In the genomic region with DNA sequence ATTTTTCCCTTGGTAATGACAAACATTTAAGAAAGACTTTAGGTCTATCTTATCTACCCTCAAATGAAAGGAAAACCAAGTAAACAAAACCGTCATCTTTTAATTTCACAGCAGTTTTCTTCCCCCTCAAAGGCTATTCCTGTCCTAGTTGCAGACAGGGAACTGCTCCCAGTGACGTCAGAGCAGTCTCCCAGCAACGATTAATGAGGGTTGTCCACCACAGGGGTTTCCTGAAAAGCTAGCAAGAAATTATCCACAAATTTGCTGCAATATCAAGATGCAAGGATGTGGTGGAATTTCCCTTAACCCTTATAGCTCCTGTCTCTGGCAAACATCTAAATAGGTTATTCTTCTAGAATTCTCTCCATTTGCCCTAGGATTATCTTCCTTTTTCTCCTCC, we compare ENCODE assay signal across 10 cellular contexts.
DNase-seq lines count a peak whose midpoint lies in the region; ATAC-seq, FAIRE-seq and TF ChIP-seq lines count a peak whose summit lies in the region.
"Had no signal": no experiment of that assay in that cellular context is flagged by ENCODE, and none has a peak within 500 bp of the region (broad histone marks: within the 10 kb centered on the region; RNA-seq: fewer than 3 reads in every experiment).

No MANE protein-coding gene starts in this region.

- H3K9me3 ChIP-seq in right lobe of liver (no peaks in the 10 kb centered on the region), HepG2 (ENCODE audit: low read length) (no peaks in the 10 kb centered on the region), mesodermal cell (ENCODE audit: control insufficient read depth, low read length) (no peaks in the 10 kb centered on the region)

- intact Hi-C loops in right lobe of liver (cut with DNase I) (no loop called here), HepG2 (cut with micrococcal nuclease; ENCODE audit: unreplicated experiment) (no loop called here)
- intact Hi-C loops in activated T-helper 1 cell treated with anti-CD3 and anti-CD28 coated beads, Interleukin-12 subunit alpha, Interleukin-12 subunit beta, Interleukin-2, Interleukin-4 antibody, amounts not matched to agents 30 ng/mL and 10 ng/mL and 1 ng/mL, durations not matched to agents 14 hours and 24 hours and 36 hours (cut with micrococcal nuclease): no loop called here

- H4K20me1 ChIP-seq in HepG2 (ENCODE audit: insufficient read depth, low read length): no peaks in the 10 kb centered on the region

- POLR2A ChIA-PET in HepG2 (lab: Yijun Ruan, JAX): no interaction called here

- H3K4me2 ChIP-seq in HepG2 (ENCODE audit: low read depth, low read length): no peak overlapping the region

- peaks cover 7% of the 10 kb centered on the region for H3K4me1 Mint-ChIP-seq in activated T-helper 1 cell treated with anti-CD3 and anti-CD28 coated beads, Interleukin-12 subunit alpha, Interleukin-12 subunit beta, Interleukin-2, Interleukin-4 antibody, amounts not matched to agents 30 ng/mL and 10 ng/mL and 1 ng/mL, durations not matched to agents 14 hours and 24 hours and 36 hours (ENCODE audit: low read depth)

- H3K79me2 ChIP-seq in HepG2 (ENCODE audit: insufficient read depth, low read length): no peaks in the 10 kb centered on the region

- no peak for TF ChIP-seq RAD21 in HepG2 (CRISPR knock-in tag; IDR thresholded peaks at IDR 0.05)

- TF ChIP-seq EP300 in HepG2 (IDR thresholded peaks at IDR 0.05; ENCODE audit: low read depth in 2 of 2, low read length in 2 of 2) (no peak), HepG2 (CRISPR knock-in tag; IDR thresholded peaks at IDR 0.05; ENCODE audit: borderline replicate concordance) (no peak)

- H3K4me3 ChIP-seq in right lobe of liver (no peak overlapping the region), HepG2 (replicated peaks in 1 of 3; ENCODE audit: insufficient read depth in 1 of 3, low read depth in 2 of 3, low read length in 3 of 3) (no peak overlapping the region), mesodermal cell (ENCODE audit: extremely low read depth, insufficient read depth, low read length, poor library complexity, severe bottlenecking) (no peak overlapping the region)

- no peaks in the 10 kb centered on the region for H3K27me3 Mint-ChIP-seq in activated T-helper 1 cell treated with anti-CD3 and anti-CD28 coated beads, Interleukin-12 subunit alpha, Interleukin-12 subunit beta, Interleukin-2, Interleukin-4 antibody, amounts not matched to agents 30 ng/mL and 10 ng/mL and 1 ng/mL, durations not matched to agents 14 hours and 24 hours and 36 hours (ENCODE audit: insufficient read depth)

- BruUV-seq in HepG2 (replicated peaks; lab: Mats Ljungman, UMichigan): no TSS peak

- in situ Hi-C loops in HepG2 (cut with HindIII; ENCODE audit: extremely low pct_ligation_motif_present, low pct_unique_long_range_greater_than_20kb): no loop called here

- H2AFZ ChIP-seq in HepG2 (ENCODE audit: low read length): no peak overlapping the region

- H3K36me3 Mint-ChIP-seq in activated T-helper 1 cell treated with anti-CD3 and anti-CD28 coated beads, Interleukin-12 subunit alpha, Interleukin-12 subunit beta, Interleukin-2, Interleukin-4 antibody, amounts not matched to agents 30 ng/mL and 10 ng/mL and 1 ng/mL, durations not matched to agents 14 hours and 24 hours and 36 hours (ENCODE audit: low read depth): peaks cover 20% of the 10 kb centered on the region

- peak in 2 of 3 donors; percentile 53 to 61 for DNase-seq in right lobe of liver
- DNase-seq in HepG2 (ENCODE audit: low spot score): no peak
- peak; percentile 75 for DNase-seq in dermis blood vessel endothelial cell
- DNase-seq in activated T-helper 1 cell treated with anti-CD3 and anti-CD28 coated beads, Interleukin-12 subunit alpha, Interleukin-12 subunit beta, Interleukin-2, Interleukin-4 antibody, amounts not matched to agents 30 ng/mL and 10 ng/mL and 1 ng/mL, durations not matched to agents 14 hours and 24 hours and 36 hours (ENCODE audit: low spot score): no peak
- DNase-seq in NCI-H1694 treated with DMSO at 0.1 percent for 48 hours (lab: John Stamatoyannopoulos, UW): no peak
- DNase-seq: DMS79 treated with DMSO at 0.1 percent for 48 hours had no signal

- H3K4me1 ChIP-seq in right lobe of liver: peaks cover 0 to 4% (median 0%) of the 10 kb centered on the region in 4 donors
- no peaks in the 10 kb centered on the region for H3K4me1 ChIP-seq in HepG2 (ENCODE audit: insufficient read depth, low read length)
- H3K4me1 ChIP-seq in mesodermal cell (ENCODE audit: control insufficient read depth, insufficient read depth, low read length, poor library complexity, severe bottlenecking): peaks cover 15% of the 10 kb centered on the region

- H3K4me3 Mint-ChIP-seq in activated T-helper 1 cell treated with anti-CD3 and anti-CD28 coated beads, Interleukin-12 subunit alpha, Interleukin-12 subunit beta, Interleukin-2, Interleukin-4 antibody, amounts not matched to agents 30 ng/mL and 10 ng/mL and 1 ng/mL, durations not matched to agents 14 hours and 24 hours and 36 hours: no peak overlapping the region

- H3K9me3 Mint-ChIP-seq in activated T-helper 1 cell treated with anti-CD3 and anti-CD28 coated beads, Interleukin-12 subunit alpha, Interleukin-12 subunit beta, Interleukin-2, Interleukin-4 antibody, amounts not matched to agents 30 ng/mL and 10 ng/mL and 1 ng/mL, durations not matched to agents 14 hours and 24 hours and 36 hours: peaks cover 5% of the 10 kb centered on the region

- H3K9ac ChIP-seq in HepG2 (ENCODE audit: insufficient read depth, low read depth, low read length): no peak overlapping the region

- no peak overlapping the region for H3K27ac Mint-ChIP-seq in activated T-helper 1 cell treated with anti-CD3 and anti-CD28 coated beads, Interleukin-12 subunit alpha, Interleukin-12 subunit beta, Interleukin-2, Interleukin-4 antibody, amounts not matched to agents 30 ng/mL and 10 ng/mL and 1 ng/mL, durations not matched to agents 14 hours and 24 hours and 36 hours

- TF ChIP-seq CTCF in right lobe of liver (IDR thresholded peaks at IDR 0.05) (no peak), HepG2 (CRISPR knock-in tag; IDR thresholded peaks at IDR 0.05) (no peak)

- no peak for TF ChIP-seq POLR2A in right lobe of liver (IDR thresholded peaks at IDR 0.05)
- no peak for TF ChIP-seq POLR2A in HepG2 (IDR thresholded peaks at IDR 0.05; ENCODE audit: insufficient read depth in 1 of 2, low read depth in 2 of 2, low read length in 2 of 2)

- no peaks in the 10 kb centered on the region for H3K36me3 ChIP-seq in right lobe of liver
- H3K36me3 ChIP-seq in HepG2 (replicated peaks in 1 of 2; ENCODE audit: control insufficient read depth in 1 of 2, insufficient read depth in 2 of 2, low read length in 2 of 2): no peaks in the 10 kb centered on the region
- H3K36me3 ChIP-seq in mesodermal cell (ENCODE audit: control insufficient read depth, insufficient read depth, low read length): peaks cover 6% of the 10 kb centered on the region

- H3K27me3 ChIP-seq in right lobe of liver (no peaks in the 10 kb centered on the region), HepG2 (ENCODE audit: control insufficient read depth in 1 of 2, insufficient read depth in 2 of 2, low read length in 2 of 2) (no peaks in the 10 kb centered on the region)

- CTCF ChIA-PET in HepG2 (lab: Yijun Ruan, JAX; ENCODE audit: low intra/inter-chr PET ratio, low total read pairs): no interaction called here

- ATAC-seq in right lobe of liver (peak; percentile 72 to 87 (median 80)), HepG2 (no peak), GM19455 (IDR thresholded peaks at IDR 0.05; ENCODE audit: unreplicated experiment) (no peak), HG02678 (IDR thresholded peaks at IDR 0.05; ENCODE audit: unreplicated experiment) (no peak)

- no peak for FAIRE-seq in HepG2 (lab: Jason Lieb, UNC)

- H3K27ac ChIP-seq in right lobe of liver: no peak overlapping the region
- no peak overlapping the region for H3K27ac ChIP-seq in HepG2 (ENCODE audit: extremely low read length, insufficient read depth, low read length)
- H3K27ac ChIP-seq in mesodermal cell (ENCODE audit: low read depth, low read length, severe bottlenecking): peak overlapping the region; percentile 10
- H3K27ac ChIP-seq: VCaP had no signal

- WGBS in right lobe of liver (ENCODE audit: insufficient coverage, low coverage, low lambda C conversion rate, missing lambda C conversion rate): 31% methylated on average over 3 of the region's 3 CpGs
- 86% methylated on average over 3 of the region's 3 CpGs for WGBS in HepG2 (ENCODE audit: low lambda C conversion rate)
- 24 to 64% methylated on average over 3 of the region's 3 CpGs for WGBS in mesodermal cell (ENCODE audit: insufficient coverage in 2 of 2), 2 experiments

TF ChIP-seq in HepG2, 621 proteins besides CTCF, POLR2A, EP300 and RAD21:
- TF ChIP-seq SOX5 (CRISPR knock-in tag; IDR thresholded peaks at IDR 0.05; ENCODE audit: borderline replicate concordance) (no peak), BRCA1 (CRISPR knock-in tag; IDR thresholded peaks at IDR 0.05) (no peak), ZFP82 (CRISPR knock-in tag; IDR thresholded peaks at IDR 0.05; ENCODE audit: borderline replicate concordance) (no peak), ARID2 (CRISPR knock-in tag; IDR thresholded peaks at IDR 0.05; ENCODE audit: borderline replicate concordance) (no peak), MIER2 (CRISPR knock-in tag; IDR thresholded peaks at IDR 0.05) (no peak), SRSF1 (optimal IDR thresholded peaks at IDR 0.05; ENCODE audit: low read depth, low read length) (no peak), ZZZ3 (CRISPR knock-in tag; IDR thresholded peaks at IDR 0.05; ENCODE audit: borderline replicate concordance) (no peak), RFX3 (CRISPR knock-in tag; IDR thresholded peaks at IDR 0.05) (no peak)
- TF ChIP-seq, protein P1, sequence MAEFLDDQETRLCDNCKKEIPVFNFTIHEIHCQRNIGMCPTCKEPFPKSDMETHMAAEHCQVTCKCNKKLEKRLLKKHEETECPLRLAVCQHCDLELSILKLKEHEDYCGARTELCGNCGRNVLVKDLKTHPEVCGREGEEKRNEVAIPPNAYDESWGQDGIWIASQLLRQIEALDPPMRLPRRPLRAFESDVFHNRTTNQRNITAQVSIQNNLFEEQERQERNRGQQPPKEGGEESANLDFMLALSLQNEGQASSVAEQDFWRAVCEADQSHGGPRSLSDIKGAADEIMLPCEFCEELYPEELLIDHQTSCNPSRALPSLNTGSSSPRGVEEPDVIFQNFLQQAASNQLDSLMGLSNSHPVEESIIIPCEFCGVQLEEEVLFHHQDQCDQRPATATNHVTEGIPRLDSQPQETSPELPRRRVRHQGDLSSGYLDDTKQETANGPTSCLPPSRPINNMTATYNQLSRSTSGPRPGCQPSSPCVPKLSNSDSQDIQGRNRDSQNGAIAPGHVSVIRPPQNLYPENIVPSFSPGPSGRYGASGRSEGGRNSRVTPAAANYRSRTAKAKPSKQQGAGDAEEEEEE (CRISPR knock-in tag; IDR thresholded peaks at IDR 0.05; ENCODE audit: borderline replicate concordance): no peak

Comparison
In these comparisons a context has a peak if more than half of its experiments do, and no peak if none do; other contexts are left out.
1. ATAC-seq: peak in right lobe of liver (4 of 4); none in HepG2 (single experiment), GM19455 (single experiment) and HG02678 (single experiment).
2. DNase-seq: peak in right lobe of liver (2 of 3) and dermis blood vessel endothelial cell (single experiment); none in HepG2 (single experiment), activated T-helper 1 cell treated with anti-CD3 and anti-CD28 coated beads, Interleukin-12 subunit alpha, Interleukin-12 subunit beta, Interleukin-2, Interleukin-4 antibody, amounts not matched to agents 30 ng/mL and 10 ng/mL and 1 ng/mL, durations not matched to agents 14 hours and 24 hours and 36 hours (single experiment) and NCI-H1694 treated with DMSO at 0.1 percent for 48 hours (single experiment).